In genomic region chr5:179166886-179167841, GRCh38 we compare ENCODE assay signal across 8 cellular contexts.
DNase-seq lines count a peak whose midpoint lies in the region; ATAC-seq and TF ChIP-seq lines count a peak whose summit lies in the region.

No MANE protein-coding gene starts in this region.

- peak; percentile 40 to 45 for DNase-seq in central memory CD8-positive, alpha-beta T cell (ENCODE audit: low spot score in 2 of 2)
- DNase-seq in kidney tubule cell (ENCODE audit: low spot score) = peak; percentile 34
- peak; percentile 54 for DNase-seq in stimulated activated CD4-positive, alpha-beta T cell treated with anti-CD3 and anti-CD28 coated beads, Interleukin-1b, Interleukin-23, amount 100 ng/mL, for 48 hours
- DNase-seq in SHP77 treated with DMSO at 0.1 percent for 48 hours (lab: John Stamatoyannopoulos, UW) = no peak
- no peak for DNase-seq in SW 1271 (lab: John Stamatoyannopoulos, UW)

- no peak overlapping the region for H3K4me3 ChIP-seq in GM12875 (ENCODE audit: low read depth, low read length)

- H3K4me1 Mint-ChIP-seq in central memory CD8-positive, alpha-beta T cell = no peaks in the 10 kb centered on the region

- H3K4me3 Mint-ChIP-seq in central memory CD8-positive, alpha-beta T cell = peak overlapping the region; percentile 18

- TF ChIP-seq CTCF in GM12875 (IDR thresholded peaks at IDR 0.05; ENCODE audit: borderline replicate concordance, insufficient read depth, low read depth, low read length) = peak; percentile 59

- ATAC-seq in HG03521 (IDR thresholded peaks at IDR 0.05; ENCODE audit: unreplicated experiment) = peak; percentile 68
- ATAC-seq in activated CD4-positive, CD25-positive, alpha-beta regulatory T cell treated with anti-CD3 and anti-CD28 coated beads, Interleukin-2, amount 50 U/mL, for 24 hours = peak; percentile 81 to 86
- ATAC-seq in central memory CD8-positive, alpha-beta T cell (replicated peaks; ENCODE audit: extremely low read depth, poor library complexity, severe bottlenecking) = peak; percentile 80

- H3K27me3 Mint-ChIP-seq in central memory CD8-positive, alpha-beta T cell = peaks cover 6% of the 10 kb centered on the region

- peaks cover 3% of the 10 kb centered on the region for H3K36me3 Mint-ChIP-seq in central memory CD8-positive, alpha-beta T cell (ENCODE audit: insufficient read depth)

- no peak overlapping the region for H3K27ac Mint-ChIP-seq in central memory CD8-positive, alpha-beta T cell (ENCODE audit: low read depth)

- H3K9me3 Mint-ChIP-seq in central memory CD8-positive, alpha-beta T cell = no peaks in the 10 kb centered on the region

Comparison
In these comparisons a context has a peak if more than half of its experiments do, and no peak if none do; other contexts are left out.
1. DNase-seq: peak in central memory CD8-positive, alpha-beta T cell (2 of 2), kidney tubule cell (single experiment) and stimulated activated CD4-positive, alpha-beta T cell treated with anti-CD3 and anti-CD28 coated beads, Interleukin-1b, Interleukin-23, amount 100 ng/mL, for 48 hours (single experiment); none in SHP77 treated with DMSO at 0.1 percent for 48 hours (single experiment) and SW 1271 (0 of 2).
2. Peak in every context shown above with its lines, with median percentiles within 50 percentile points of each other: ATAC-seq.